16 cellular contexts compared by ENCODE assay signal in genomic region chr11:44613081-44613628, GRCh38. TPM values are rescaled to one million over a fixed set of nuclear protein-coding genes. Genes with fewer than 3 reads are reported as not detected.
DNase-seq lines count a peak whose midpoint lies in the region; ATAC-seq, FAIRE-seq and TF ChIP-seq lines count a peak whose summit lies in the region.
"Had no signal": no experiment of that assay in that cellular context is flagged by ENCODE, and none has a peak within 500 bp of the region (broad histone marks: within the 10 kb centered on the region; RNA-seq: fewer than 3 reads in every experiment).

No MANE protein-coding gene starts in this region.

- in situ Hi-C loops in K562 (cut with MboI) (no loop called here), mammary epithelial cell (cut with MboI; ENCODE audit: low sequenced_read_pairs in 2 of 2) (loop anchor here (5.0 to 10.0 kb wide), 2 partner anchors 51 to 302 kb away; no protein-coding TSS in a partner anchor)

- no peak for DNase-seq in activated T-cell treated with anti-CD3 and anti-CD28 coated beads, Interleukin-2, amount 50 U/mL, for 24 hours
- DNase-seq in activated T-cell treated with anti-CD3 and anti-CD28 coated beads, Interleukin-2, amount 50 U/mL, for 48 hours, result no peak
- DNase-seq in K562 (ENCODE audit: extremely low read depth in 1 of 4, low spot score in 3 of 4), result peak in 1 of 4 experiments; percentile 26
- no peak for DNase-seq in substantia nigra (lab: John Stamatoyannopoulos, UW)
- no peak for DNase-seq in stomach
- no peak for DNase-seq in NCI-H446 treated with DMSO at 0.1 percent for 48 hours (lab: John Stamatoyannopoulos, UW)
- DNase-seq in mammary epithelial cell, result no peak
- DNase-seq: activated CD4-positive, CD25-positive, alpha-beta regulatory T cell; dermis blood vessel endothelial cell; DMS79; NCI-H526 treated with DMSO at 0.1 percent for 48 hours; SJCRH30 had no signal

- no peak overlapping the region for H3K4me3 ChIP-seq in K562
- no peak overlapping the region for H3K4me3 ChIP-seq in stomach
- H3K4me3 ChIP-seq in mammary epithelial cell (replicated peaks in 1 of 3; ENCODE audit: insufficient read depth in 1 of 3, low read depth in 2 of 3, low read length in 3 of 3), result no peak overlapping the region
- H3K4me3 ChIP-seq: A549, gastroesophageal sphincter, SJCRH30 had no signal

- no peaks in the 10 kb centered on the region for H3K9me3 ChIP-seq in K562 (replicated peaks; ENCODE audit: control insufficient read depth, insufficient read depth, low read depth, low read length)
- no peaks in the 10 kb centered on the region for H3K9me3 ChIP-seq in stomach
- H3K9me3 ChIP-seq in mammary epithelial cell (replicated peaks; ENCODE audit: insufficient read depth, low read length), result no peaks in the 10 kb centered on the region
- H3K9me3 ChIP-seq: A549, gastroesophageal sphincter, SJCRH30 had no signal

- peaks cover 93% of the 10 kb centered on the region for H3K36me3 Mint-ChIP-seq in activated T-cell treated with anti-CD3 and anti-CD28 coated beads, Interleukin-2, amount 50 U/mL, for 24 hours (ENCODE audit: low read depth)
- peaks cover 12% of the 10 kb centered on the region for H3K36me3 Mint-ChIP-seq in IgD-negative memory B cell

- H3K4me2 ChIP-seq in K562 (ENCODE audit: insufficient read depth, low read length) (no peak overlapping the region), mammary epithelial cell (ENCODE audit: insufficient read depth, low read depth, low read length) (no peak overlapping the region)
- H3K4me2 ChIP-seq: A549 had no signal

- dilution Hi-C loops in mammary epithelial cell (cut with HindIII; ENCODE audit: low sequenced_read_pairs), result no loop called here

- peak; percentile 55 for ATAC-seq in K562
- ATAC-seq: A549, gastroesophageal sphincter had no signal

- H3K27me3 ChIP-seq in K562 (ENCODE audit: control insufficient read depth in 2 of 2, insufficient read depth in 2 of 2, low read length in 2 of 2) (no peaks in the 10 kb centered on the region), stomach (no peaks in the 10 kb centered on the region), mammary epithelial cell (ENCODE audit: insufficient read depth, low read length) (no peaks in the 10 kb centered on the region)
- H3K27me3 ChIP-seq: gastroesophageal sphincter, SJCRH30 had no signal

- H3K4me1 ChIP-seq in K562 (replicated peaks in 1 of 2; ENCODE audit: control insufficient read depth in 2 of 2, insufficient read depth in 2 of 2, low read length in 2 of 2) (peaks cover 19 to 22% of the 10 kb centered on the region in 2 experiments; a peak in 4 of 5 replicates), stomach (peaks cover 21 to 75% (median 41%) of the 10 kb centered on the region in 4 donors), mammary epithelial cell (ENCODE audit: insufficient read depth, low read length) (no peaks in the 10 kb centered on the region)
- H3K4me1 ChIP-seq: parathyroid adenoma had no signal

- CTCF ChIA-PET in K562 (lab: Yijun Ruan, JAX; ENCODE audit: low intra/inter-chr PET ratio) (interaction anchor here (5.4 kb wide), 1 partner anchor 55 kb away, joined by 81 read pairs; no protein-coding TSS in a partner anchor), mammary epithelial cell (lab: Charles Lee; ENCODE audit: low non-redundant PET) (interaction anchor here (0.6 kb wide), 1 partner anchor 20 kb away, joined by 3 read pairs; no protein-coding TSS in a partner anchor)

- H2AFZ ChIP-seq in K562 (ENCODE audit: low read depth, low read length) (peak overlapping the region; percentile 49; the same call in 1 of the 2 replicates), mammary epithelial cell (ENCODE audit: low read depth, low read length) (no peak overlapping the region)
- H2AFZ ChIP-seq: parathyroid adenoma had no signal

- BruUV-seq in K562 (replicated peaks; lab: Mats Ljungman, UMichigan), result no TSS peak
- BruUV-seq in mammary epithelial cell (replicated peaks; lab: Mats Ljungman, UMichigan), result no TSS peak

- no peaks in the 10 kb centered on the region; the same call in 1 of the 2 replicates for H4K20me1 ChIP-seq in K562 (replicated peaks; ENCODE audit: control insufficient read depth, insufficient read depth, low read length)
- H4K20me1 ChIP-seq in mammary epithelial cell (ENCODE audit: insufficient read depth, low read length), result no peaks in the 10 kb centered on the region

- peak overlapping the region; percentile 61 for H3K27ac Mint-ChIP-seq in activated T-cell treated with anti-CD3 and anti-CD28 coated beads, Interleukin-2, amount 50 U/mL, for 24 hours
- peak overlapping the region; percentile 95 to 99 (median 98) for H3K27ac Mint-ChIP-seq in IgD-negative memory B cell

- H3K27me3 Mint-ChIP-seq in activated T-cell treated with anti-CD3 and anti-CD28 coated beads, Interleukin-2, amount 50 U/mL, for 24 hours, result no peaks in the 10 kb centered on the region
- no peaks in the 10 kb centered on the region for H3K27me3 Mint-ChIP-seq in IgD-negative memory B cell

- H3K4me1 Mint-ChIP-seq in activated T-cell treated with anti-CD3 and anti-CD28 coated beads, Interleukin-2, amount 50 U/mL, for 24 hours (ENCODE audit: low read depth), result peaks cover 71% of the 10 kb centered on the region
- peaks cover 54 to 72% (median 65%) of the 10 kb centered on the region in 3 donors for H3K4me1 Mint-ChIP-seq in IgD-negative memory B cell

- 30% methylated on average over 8 of the region's 8 CpGs for WGBS in K562 (ENCODE audit: insufficient coverage, low coverage, missing lambda C conversion rate)
- WGBS in stomach, 5 donors, result 53 to 75% (median 69%) methylated on average over 8 of the region's 8 CpGs
- 97% methylated on average over 7 of the region's 8 CpGs for WGBS in mammary epithelial cell (ENCODE audit: low coverage, missing lambda C conversion rate)

- H3K36me3 ChIP-seq in K562 (ENCODE audit: control insufficient read depth, insufficient read depth, low read length) (no peaks in the 10 kb centered on the region), stomach (peaks cover 3 to 41% (median 32%) of the 10 kb centered on the region in 4 donors), mammary epithelial cell (ENCODE audit: insufficient read depth, low read length) (peaks cover 2% of the 10 kb centered on the region)

- H3K9me1 ChIP-seq in K562 (ENCODE audit: control insufficient read depth, insufficient read depth, low read length), result no peaks in the 10 kb centered on the region

- H3K27ac ChIP-seq in K562 (ENCODE audit: extremely low read depth, low read depth, low read length) (no peak overlapping the region), substantia nigra (ENCODE audit: low read depth, low read length, poor library complexity, severe bottlenecking) (peak overlapping the region; percentile 81), stomach (peak overlapping the region in 2 of 5 donors; percentile 5 to 42), mammary epithelial cell (ENCODE audit: insufficient read depth, low read depth, low read length) (no peak overlapping the region)
- H3K27ac ChIP-seq: A549, gastroesophageal sphincter, parathyroid adenoma, SJCRH30 had no signal

- no peak for TF ChIP-seq EP300 in K562 (IDR thresholded peaks at IDR 0.05; ENCODE audit: low read length)
- no peak for TF ChIP-seq EP300 in stomach (IDR thresholded peaks at IDR 0.05)

- no peak overlapping the region for H3K4me3 Mint-ChIP-seq in activated T-cell treated with anti-CD3 and anti-CD28 coated beads, Interleukin-2, amount 50 U/mL, for 24 hours
- H3K4me3 Mint-ChIP-seq in IgD-negative memory B cell, result peak overlapping the region; percentile 12 to 89 (median 77)

- TF ChIP-seq RAD21 in K562 (CRISPR knock-in tag; conservative IDR thresholded peaks at IDR 0.05 in 1 of 2, IDR thresholded peaks at IDR 0.05 in 1 of 2), result no peak

- POLR2A ChIA-PET in K562 (lab: Yijun Ruan, JAX), result interaction anchor here (0.5 to 0.6 kb wide), 3 partner anchors 61 to 1264 kb away, joined by 3 read pairs; no protein-coding TSS in a partner anchor

- TF ChIP-seq CTCF in K562 (IDR thresholded peaks at IDR 0.05 in 2 of 3, conservative IDR thresholded peaks at IDR 0.05 in 1 of 3; ENCODE audit: insufficient read depth in 2 of 3, low read depth in 1 of 3, low read length in 3 of 3) (no peak), stomach (IDR thresholded peaks at IDR 0.05) (no peak), mammary epithelial cell (conservative IDR thresholded peaks at IDR 0.05 in 1 of 2, IDR thresholded peaks at IDR 0.05 in 1 of 2; ENCODE audit: extremely low read depth in 1 of 2, insufficient read depth in 1 of 2, low read depth in 1 of 2, low read length in 2 of 2) (no peak)

- intact Hi-C loops in K562 (cut with micrococcal nuclease), result loop anchor here (10.0 kb wide), 1 partner anchor 478 kb away; no protein-coding TSS in a partner anchor
- intact Hi-C loops in stomach (cut with DNase I; ENCODE audit: low total_unique reads), result no loop called here
- intact Hi-C loops in mammary epithelial cell (cut with micrococcal nuclease), result loop anchor here (10.0 kb wide), 1 partner anchor 328 kb away; no protein-coding TSS in a partner anchor

- FAIRE-seq in K562 (lab: Jason Lieb, UNC), result no peak
- FAIRE-seq: A549 had no signal

- H3K9me3 Mint-ChIP-seq in activated T-cell treated with anti-CD3 and anti-CD28 coated beads, Interleukin-2, amount 50 U/mL, for 24 hours, result no peaks in the 10 kb centered on the region
- no peaks in the 10 kb centered on the region for H3K9me3 Mint-ChIP-seq in IgD-negative memory B cell

- H3K9ac ChIP-seq in K562 (ENCODE audit: insufficient read depth in 1 of 2, low read depth in 2 of 2, low read length in 2 of 2) (peak overlapping the region in 1 of 2 experiments; percentile 53; a peak in 1 of 4 replicates), mammary epithelial cell (ENCODE audit: insufficient read depth, low read length) (no peak overlapping the region)
- H3K9ac ChIP-seq: parathyroid adenoma had no signal

- H3K79me2 ChIP-seq in K562 (ENCODE audit: control insufficient read depth, insufficient read depth, low read length) (no peaks in the 10 kb centered on the region), mammary epithelial cell (ENCODE audit: insufficient read depth, low read length) (no peaks in the 10 kb centered on the region)
- H3K79me2 ChIP-seq: parathyroid adenoma had no signal

- no peak for TF ChIP-seq POLR2A in K562 (conservative IDR thresholded peaks at IDR 0.05)
- no peak for TF ChIP-seq POLR2A in stomach (IDR thresholded peaks at IDR 0.05)

RNA-seq across cellular contexts. Expression of gene CD82, which starts 47.7 kb away (rescaled TPM):
- 544 TPM for polyA plus RNA-seq in IgD-negative memory B cell
- 3.5 and 6.3 TPM in 2 replicates for total RNA-seq in K562 (2011; cell fraction: chromatin; rRNA removed; ENCODE audit: low replicate concordance)
- 5.3 and 8.8 TPM in 2 replicates for total RNA-seq in K562 (2011; cell fraction: nucleolus; rRNA removed)
- 4.4 and 6.4 TPM in 2 replicates for total RNA-seq in K562 (2011; cell fraction: nucleoplasm; rRNA removed)
- total RNA-seq in K562 (2014; rRNA removed), result 3.9 and 4.7 TPM in 2 replicates
- 1.3 and 2.0 TPM in 2 replicates for total RNA-seq in K562 (2014; rRNA removed; fragmentation: Illumina TruSeq; extraction: Trizol)
- 4.4 and 4.5 TPM in 2 replicates for total RNA-seq in K562 (2015; rRNA removed; fragmentation: Illumina TruSeq; extraction: Trizol)
- total RNA-seq in K562 (2021), result 8.2 and 9.4 TPM in 2 replicates
- polyA plus RNA-seq in K562 (2011; rRNA removed), result 2.8 and 5.9 TPM in 2 replicates
- 5.3 and 7.6 TPM in 2 replicates for polyA plus RNA-seq in K562 (2011; cell fraction: cytosol; rRNA removed)
- 1.1 and 2.4 TPM in 2 replicates for polyA plus RNA-seq in K562 (2011; cell fraction: nucleus; rRNA removed)
- polyA plus RNA-seq in K562 (2012), result 9.2 and 23.4 TPM in 2 replicates
- 3.0 and 3.7 TPM in 2 replicates for polyA plus RNA-seq in K562 (2014; fragmentation: Illumina TruSeq; extraction: Trizol)
- polyA plus RNA-seq in K562 (2014; fragmentation: Nextera tagmentation; extraction: Ambion mirVana), result under 1 TPM; 0.27 to 0.30 TPM
- 4.6 and 5.8 TPM in 2 replicates for polyA plus RNA-seq in K562 (2014; rRNA removed)
- 1.8 and 3.5 TPM in 2 replicates for polyA minus RNA-seq in K562 (2011; rRNA and poly(A)+ RNA removed)
- polyA minus RNA-seq in K562 (2011; cell fraction: cytosol; rRNA and poly(A)+ RNA removed), result 2.4 and 4.0 TPM in 2 replicates
- polyA minus RNA-seq in K562 (2011; cell fraction: nucleus; rRNA and poly(A)+ RNA removed), result 2.3 and 3.4 TPM in 2 replicates
- total RNA-seq in stomach, result 10 to 100 TPM in 4 of 5 donors, under 1 TPM in 1; 0.58 to 49.6 (median 24.6) TPM
- 10 to 100 TPM in 2 of 3 donors, 1 to 10 TPM in 1; 9.9 to 54.4 (median 45.1) TPM for polyA plus RNA-seq in stomach
- total RNA-seq in mammary epithelial cell, result 100 to 1,000 TPM in 1 of 2 donors, 10 to 100 TPM in 1; 38.8 to 309 TPM
- polyA plus RNA-seq in mammary epithelial cell, result 232 TPM
- 109 TPM for polyA minus RNA-seq in mammary epithelial cell
